1 cellular context compared by ENCODE assay signal in the genomic region with DNA sequence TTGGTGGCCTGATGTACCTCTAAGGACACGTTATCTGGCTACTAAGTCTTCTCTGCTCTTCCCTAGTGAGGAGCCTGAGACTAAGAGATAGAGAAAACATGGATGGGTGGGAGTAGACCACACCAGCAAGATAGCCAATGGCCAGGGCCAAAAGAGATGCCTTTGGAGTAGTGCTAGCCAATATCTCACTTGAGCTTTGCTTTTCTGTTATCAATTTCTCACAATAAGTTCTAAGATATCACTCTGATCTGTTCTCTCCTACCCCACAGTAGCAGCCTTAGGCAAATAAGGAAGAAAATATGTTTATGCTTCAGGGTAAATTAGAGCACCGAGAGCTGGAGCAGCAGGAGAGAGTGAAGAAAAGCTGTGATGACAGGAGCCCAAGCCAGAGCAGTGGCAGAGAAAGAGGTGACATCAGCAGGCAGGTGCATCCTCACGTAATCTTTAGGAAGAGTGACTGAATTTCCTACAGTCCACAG.
A peak's percentile ranks its signal among the peaks of the same experiment; 100 is the strongest.
TF ChIP-seq lines count a peak whose summit lies in the region.

No MANE protein-coding gene starts in this region.

TF ChIP-seq in K562, 482 proteins besides CTCF, POLR2A, EP300 and RAD21 (continued from another document and continues in another):
- TF ChIP-seq, protein P1, sequence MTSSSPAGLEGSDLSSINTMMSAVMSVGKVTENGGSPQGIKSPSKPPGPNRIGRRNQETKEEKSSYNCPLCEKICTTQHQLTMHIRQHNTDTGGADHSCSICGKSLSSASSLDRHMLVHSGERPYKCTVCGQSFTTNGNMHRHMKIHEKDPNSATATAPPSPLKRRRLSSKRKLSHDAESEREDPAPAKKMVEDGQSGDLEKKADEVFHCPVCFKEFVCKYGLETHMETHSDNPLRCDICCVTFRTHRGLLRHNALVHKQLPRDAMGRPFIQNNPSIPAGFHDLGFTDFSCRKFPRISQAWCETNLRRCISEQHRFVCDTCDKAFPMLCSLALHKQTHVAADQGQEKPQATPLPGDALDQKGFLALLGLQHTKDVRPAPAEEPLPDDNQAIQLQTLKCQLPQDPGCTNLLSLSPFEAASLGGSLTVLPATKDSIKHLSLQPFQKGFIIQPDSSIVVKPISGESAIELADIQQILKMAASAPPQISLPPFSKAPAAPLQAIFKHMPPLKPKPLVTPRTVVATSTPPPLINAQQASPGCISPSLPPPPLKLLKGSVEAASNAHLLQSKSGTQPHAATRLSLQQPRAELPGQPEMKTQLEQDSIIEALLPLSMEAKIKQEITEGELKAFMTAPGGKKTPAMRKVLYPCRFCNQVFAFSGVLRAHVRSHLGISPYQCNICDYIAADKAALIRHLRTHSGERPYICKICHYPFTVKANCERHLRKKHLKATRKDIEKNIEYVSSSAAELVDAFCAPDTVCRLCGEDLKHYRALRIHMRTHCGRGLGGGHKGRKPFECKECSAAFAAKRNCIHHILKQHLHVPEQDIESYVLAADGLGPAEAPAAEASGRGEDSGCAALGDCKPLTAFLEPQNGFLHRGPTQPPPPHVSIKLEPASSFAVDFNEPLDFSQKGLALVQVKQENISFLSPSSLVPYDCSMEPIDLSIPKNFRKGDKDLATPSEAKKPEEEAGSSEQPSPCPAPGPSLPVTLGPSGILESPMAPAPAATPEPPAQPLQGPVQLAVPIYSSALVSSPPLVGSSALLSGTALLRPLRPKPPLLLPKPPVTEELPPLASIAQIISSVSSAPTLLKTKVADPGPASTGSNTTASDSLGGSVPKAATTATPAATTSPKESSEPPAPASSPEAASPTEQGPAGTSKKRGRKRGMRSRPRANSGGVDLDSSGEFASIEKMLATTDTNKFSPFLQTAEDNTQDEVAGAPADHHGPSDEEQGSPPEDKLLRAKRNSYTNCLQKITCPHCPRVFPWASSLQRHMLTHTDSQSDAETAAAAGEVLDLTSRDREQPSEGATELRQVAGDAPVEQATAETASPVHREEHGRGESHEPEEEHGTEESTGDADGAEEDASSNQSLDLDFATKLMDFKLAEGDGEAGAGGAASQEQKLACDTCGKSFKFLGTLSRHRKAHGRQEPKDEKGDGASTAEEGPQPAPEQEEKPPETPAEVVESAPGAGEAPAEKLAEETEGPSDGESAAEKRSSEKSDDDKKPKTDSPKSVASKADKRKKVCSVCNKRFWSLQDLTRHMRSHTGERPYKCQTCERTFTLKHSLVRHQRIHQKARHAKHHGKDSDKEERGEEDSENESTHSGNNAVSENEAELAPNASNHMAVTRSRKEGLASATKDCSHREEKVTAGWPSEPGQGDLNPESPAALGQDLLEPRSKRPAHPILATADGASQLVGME (CRISPR knock-in tag; IDR thresholded peaks at IDR 0.05), result no peak
- TF ChIP-seq DDX20 (tag; IDR thresholded peaks at IDR 0.05; ENCODE audit: low read depth) (no peak), PTRF (tag; IDR thresholded peaks at IDR 0.05) (no peak), ZBTB34 (CRISPR knock-in tag; IDR thresholded peaks at IDR 0.05) (no peak), HOMEZ (CRISPR knock-in tag; IDR thresholded peaks at IDR 0.05) (no peak), HMGXB4 (CRISPR knock-in tag; IDR thresholded peaks at IDR 0.05) (no peak), MYBL2 (IDR thresholded peaks at IDR 0.05; ENCODE audit: low read depth) (no peak), MYBL2 (CRISPR knock-in tag; IDR thresholded peaks at IDR 0.05; ENCODE audit: borderline replicate concordance) (no peak), GTF2F1 (IDR thresholded peaks at IDR 0.05; ENCODE audit: low read depth, low read length) (no peak), STAG1 (CRISPR knock-in tag; IDR thresholded peaks at IDR 0.05; ENCODE audit: borderline replicate concordance) (no peak), JUNB (CRISPR knock-in tag; conservative IDR thresholded peaks at IDR 0.05) (no peak), POLR3G (IDR thresholded peaks at IDR 0.05; ENCODE audit: extremely low read depth, insufficient read length, insufficient replicate concordance) (no peak), ZKSCAN8 (CRISPR knock-in tag; IDR thresholded peaks at IDR 0.05) (0 out of 2 replicates have a peak, but pooled peaks have one; percentile 35), MCM2 (IDR thresholded peaks at IDR 0.05; ENCODE audit: low read depth) (no peak), SRSF9 (IDR thresholded peaks at IDR 0.05; ENCODE audit: borderline replicate concordance, low read depth, low read length) (no peak), HINFP (tag; conservative IDR thresholded peaks at IDR 0.05; ENCODE audit: low read depth) (no peak), ZBTB8A (IDR thresholded peaks at IDR 0.05; ENCODE audit: partially characterized antibody) (no peak), TRIM24 (IDR thresholded peaks at IDR 0.05) (peak; percentile 72 to 80; a peak in 3 of 4 replicates), SIN3A (IDR thresholded peaks at IDR 0.05; ENCODE audit: borderline replicate concordance in 2 of 2, control insufficient read depth in 1 of 2, low read depth in 2 of 2, low read length in 2 of 2) (no peak), ARNT (IDR thresholded peaks at IDR 0.05) (0 out of 4 replicates have a peak, but pooled peaks have one; percentile 48 to 74), MITF (IDR thresholded peaks at IDR 0.05) (no peak), BDP1 (IDR thresholded peaks at IDR 0.05; ENCODE audit: insufficient read depth, insufficient read length) (no peak), CBX5 (IDR thresholded peaks at IDR 0.05; ENCODE audit: borderline replicate concordance, low read depth) (no peak), NR1H2 (CRISPR knock-in tag; IDR thresholded peaks at IDR 0.05) (no peak), HDAC6 (IDR thresholded peaks at IDR 0.05; ENCODE audit: low read depth, low read length) (no peak), MYC (IDR thresholded peaks at IDR 0.05; ENCODE audit: low read depth, low read length) (no peak), MYC (CRISPR knock-in tag; IDR thresholded peaks at IDR 0.05; ENCODE audit: borderline replicate concordance, low read depth) (no peak), TEAD4 (IDR thresholded peaks at IDR 0.05; ENCODE audit: low read length) (peak; percentile 98), TEAD4 (CRISPR knock-in tag; IDR thresholded peaks at IDR 0.05; ENCODE audit: borderline replicate concordance) (no peak), ZNF282 (CRISPR knock-in tag; IDR thresholded peaks at IDR 0.05) (no peak)
- TF ChIP-seq, protein P2, sequence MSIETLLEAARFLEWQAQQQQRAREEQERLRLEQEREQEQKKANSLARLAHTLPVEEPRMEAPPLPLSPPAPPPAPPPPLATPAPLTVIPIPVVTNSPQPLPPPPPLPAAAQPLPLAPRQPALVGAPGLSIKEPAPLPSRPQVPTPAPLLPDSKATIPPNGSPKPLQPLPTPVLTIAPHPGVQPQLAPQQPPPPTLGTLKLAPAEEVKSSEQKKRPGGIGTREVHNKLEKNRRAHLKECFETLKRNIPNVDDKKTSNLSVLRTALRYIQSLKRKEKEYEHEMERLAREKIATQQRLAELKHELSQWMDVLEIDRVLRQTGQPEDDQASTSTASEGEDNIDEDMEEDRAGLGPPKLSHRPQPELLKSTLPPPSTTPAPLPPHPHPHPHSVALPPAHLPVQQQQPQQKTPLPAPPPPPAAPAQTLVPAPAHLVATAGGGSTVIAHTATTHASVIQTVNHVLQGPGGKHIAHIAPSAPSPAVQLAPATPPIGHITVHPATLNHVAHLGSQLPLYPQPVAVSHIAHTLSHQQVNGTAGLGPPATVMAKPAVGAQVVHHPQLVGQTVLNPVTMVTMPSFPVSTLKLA (conservative IDR thresholded peaks at IDR 0.05), result peak in 1 of 2 experiments; percentile 55; a peak in 2 of 4 replicates
- TF ChIP-seq, protein P3, sequence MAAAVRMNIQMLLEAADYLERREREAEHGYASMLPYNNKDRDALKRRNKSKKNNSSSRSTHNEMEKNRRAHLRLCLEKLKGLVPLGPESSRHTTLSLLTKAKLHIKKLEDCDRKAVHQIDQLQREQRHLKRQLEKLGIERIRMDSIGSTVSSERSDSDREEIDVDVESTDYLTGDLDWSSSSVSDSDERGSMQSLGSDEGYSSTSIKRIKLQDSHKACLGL (CRISPR knock-in tag; IDR thresholded peaks at IDR 0.05; ENCODE audit: borderline replicate concordance, poor library complexity, severe bottlenecking), result no peak
- TF ChIP-seq, protein P4, sequence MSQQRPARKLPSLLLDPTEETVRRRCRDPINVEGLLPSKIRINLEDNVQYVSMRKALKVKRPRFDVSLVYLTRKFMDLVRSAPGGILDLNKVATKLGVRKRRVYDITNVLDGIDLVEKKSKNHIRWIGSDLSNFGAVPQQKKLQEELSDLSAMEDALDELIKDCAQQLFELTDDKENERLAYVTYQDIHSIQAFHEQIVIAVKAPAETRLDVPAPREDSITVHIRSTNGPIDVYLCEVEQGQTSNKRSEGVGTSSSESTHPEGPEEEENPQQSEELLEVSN (IDR thresholded peaks at IDR 0.05; ENCODE audit: borderline replicate concordance in 1 of 2, extremely low read depth in 1 of 2, insufficient read depth in 1 of 2, insufficient read length in 1 of 2, low read depth in 1 of 2, low read length in 1 of 2, poor library complexity in 1 of 2, severe bottlenecking in 1 of 2), result no peak
- TF ChIP-seq, protein P5, sequence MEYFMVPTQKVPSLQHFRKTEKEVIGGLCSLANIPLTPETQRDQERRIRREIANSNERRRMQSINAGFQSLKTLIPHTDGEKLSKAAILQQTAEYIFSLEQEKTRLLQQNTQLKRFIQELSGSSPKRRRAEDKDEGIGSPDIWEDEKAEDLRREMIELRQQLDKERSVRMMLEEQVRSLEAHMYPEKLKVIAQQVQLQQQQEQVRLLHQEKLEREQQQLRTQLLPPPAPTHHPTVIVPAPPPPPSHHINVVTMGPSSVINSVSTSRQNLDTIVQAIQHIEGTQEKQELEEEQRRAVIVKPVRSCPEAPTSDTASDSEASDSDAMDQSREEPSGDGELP (CRISPR knock-in tag; IDR thresholded peaks at IDR 0.05; ENCODE audit: borderline replicate concordance), result no peak
- TF ChIP-seq, protein P6, sequence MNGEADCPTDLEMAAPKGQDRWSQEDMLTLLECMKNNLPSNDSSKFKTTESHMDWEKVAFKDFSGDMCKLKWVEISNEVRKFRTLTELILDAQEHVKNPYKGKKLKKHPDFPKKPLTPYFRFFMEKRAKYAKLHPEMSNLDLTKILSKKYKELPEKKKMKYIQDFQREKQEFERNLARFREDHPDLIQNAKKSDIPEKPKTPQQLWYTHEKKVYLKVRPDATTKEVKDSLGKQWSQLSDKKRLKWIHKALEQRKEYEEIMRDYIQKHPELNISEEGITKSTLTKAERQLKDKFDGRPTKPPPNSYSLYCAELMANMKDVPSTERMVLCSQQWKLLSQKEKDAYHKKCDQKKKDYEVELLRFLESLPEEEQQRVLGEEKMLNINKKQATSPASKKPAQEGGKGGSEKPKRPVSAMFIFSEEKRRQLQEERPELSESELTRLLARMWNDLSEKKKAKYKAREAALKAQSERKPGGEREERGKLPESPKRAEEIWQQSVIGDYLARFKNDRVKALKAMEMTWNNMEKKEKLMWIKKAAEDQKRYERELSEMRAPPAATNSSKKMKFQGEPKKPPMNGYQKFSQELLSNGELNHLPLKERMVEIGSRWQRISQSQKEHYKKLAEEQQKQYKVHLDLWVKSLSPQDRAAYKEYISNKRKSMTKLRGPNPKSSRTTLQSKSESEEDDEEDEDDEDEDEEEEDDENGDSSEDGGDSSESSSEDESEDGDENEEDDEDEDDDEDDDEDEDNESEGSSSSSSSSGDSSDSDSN (IDR thresholded peaks at IDR 0.05; ENCODE audit: borderline replicate concordance in 1 of 2, low read depth in 2 of 2, low read length in 2 of 2), result no peak
